ENCODE assay signal across 1 cellular context in the genomic region with DNA sequence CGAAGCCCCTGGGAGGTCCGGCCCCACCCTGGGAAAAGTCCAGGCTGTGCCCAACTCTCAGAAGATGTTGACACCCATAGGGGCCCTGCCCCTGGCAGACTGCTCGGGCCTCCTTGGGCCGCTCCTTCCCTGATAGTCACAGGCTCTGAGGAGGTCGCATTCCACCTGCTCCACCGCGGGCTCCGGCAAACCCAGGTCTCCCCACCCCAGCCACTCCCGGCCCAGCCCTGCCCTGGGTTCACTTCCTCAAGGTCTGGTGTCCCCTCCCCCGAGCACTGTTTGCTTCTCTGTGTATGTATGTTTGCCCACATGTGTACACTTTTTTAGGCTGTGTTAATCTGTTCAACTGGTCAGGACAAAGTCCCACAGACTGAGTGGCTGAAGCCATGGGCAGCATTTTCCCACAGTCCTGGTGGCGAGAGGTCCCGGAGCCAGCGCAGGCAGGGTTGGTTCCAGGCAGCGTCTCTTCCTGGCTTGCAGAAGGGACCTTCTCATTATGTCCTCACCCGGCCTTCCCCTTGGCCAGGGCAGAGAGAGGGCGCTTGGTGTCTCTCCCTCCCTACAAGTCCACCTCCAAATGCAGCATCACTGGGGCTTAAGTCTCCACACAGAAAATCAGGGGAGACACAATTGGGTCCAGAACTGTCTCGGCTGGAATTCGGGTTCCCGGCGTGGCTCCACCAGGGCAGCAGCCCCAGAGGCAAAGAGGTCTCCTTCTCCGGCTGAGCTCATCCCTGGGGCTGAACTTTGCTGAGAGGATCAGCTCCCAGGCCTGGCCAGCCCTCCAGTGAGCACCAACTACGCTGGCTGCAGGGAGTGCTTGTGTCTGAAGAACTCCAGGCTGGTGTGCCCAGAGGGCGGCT.
TF ChIP-seq lines count a peak whose summit lies in the region.

No MANE protein-coding gene starts in this region.

TF ChIP-seq in GM12878, 131 proteins besides CTCF, POLR2A, EP300 and RAD21:
- no peak for TF ChIP-seq MEF2A (IDR thresholded peaks at IDR 0.05; ENCODE audit: insufficient read depth, low read depth, low read length)
- no peak for TF ChIP-seq KAT2A (conservative IDR thresholded peaks at IDR 0.05; ENCODE audit: control insufficient read depth, low read depth, low read length)
- TF ChIP-seq, protein P1, sequence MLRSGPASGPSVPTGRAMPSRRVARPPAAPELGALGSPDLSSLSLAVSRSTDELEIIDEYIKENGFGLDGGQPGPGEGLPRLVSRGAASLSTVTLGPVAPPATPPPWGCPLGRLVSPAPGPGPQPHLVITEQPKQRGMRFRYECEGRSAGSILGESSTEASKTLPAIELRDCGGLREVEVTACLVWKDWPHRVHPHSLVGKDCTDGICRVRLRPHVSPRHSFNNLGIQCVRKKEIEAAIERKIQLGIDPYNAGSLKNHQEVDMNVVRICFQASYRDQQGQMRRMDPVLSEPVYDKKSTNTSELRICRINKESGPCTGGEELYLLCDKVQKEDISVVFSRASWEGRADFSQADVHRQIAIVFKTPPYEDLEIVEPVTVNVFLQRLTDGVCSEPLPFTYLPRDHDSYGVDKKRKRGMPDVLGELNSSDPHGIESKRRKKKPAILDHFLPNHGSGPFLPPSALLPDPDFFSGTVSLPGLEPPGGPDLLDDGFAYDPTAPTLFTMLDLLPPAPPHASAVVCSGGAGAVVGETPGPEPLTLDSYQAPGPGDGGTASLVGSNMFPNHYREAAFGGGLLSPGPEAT (IDR thresholded peaks at IDR 0.05; ENCODE audit: low read depth) = peak; percentile 33; the same call in 1 of the 2 replicates
- 0 out of 2 replicates have a peak, but pooled peaks have one; percentile 44 for TF ChIP-seq ZNF207 (IDR thresholded peaks at IDR 0.05; ENCODE audit: borderline replicate concordance)
- TF ChIP-seq POU2F2 (IDR thresholded peaks at IDR 0.05; ENCODE audit: borderline replicate concordance, low read depth, low read length) = no peak
- TF ChIP-seq, protein P2, sequence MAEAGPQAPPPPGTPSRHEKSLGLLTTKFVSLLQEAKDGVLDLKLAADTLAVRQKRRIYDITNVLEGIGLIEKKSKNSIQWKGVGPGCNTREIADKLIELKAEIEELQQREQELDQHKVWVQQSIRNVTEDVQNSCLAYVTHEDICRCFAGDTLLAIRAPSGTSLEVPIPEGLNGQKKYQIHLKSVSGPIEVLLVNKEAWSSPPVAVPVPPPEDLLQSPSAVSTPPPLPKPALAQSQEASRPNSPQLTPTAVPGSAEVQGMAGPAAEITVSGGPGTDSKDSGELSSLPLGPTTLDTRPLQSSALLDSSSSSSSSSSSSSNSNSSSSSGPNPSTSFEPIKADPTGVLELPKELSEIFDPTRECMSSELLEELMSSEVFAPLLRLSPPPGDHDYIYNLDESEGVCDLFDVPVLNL (IDR thresholded peaks at IDR 0.05; ENCODE audit: low read depth, low read length) = no peak
- 0 out of 2 replicates have a peak, but pooled peaks have one; percentile 38 for TF ChIP-seq RB1 (IDR thresholded peaks at IDR 0.05; ENCODE audit: borderline replicate concordance)
- TF ChIP-seq SMC3 (IDR thresholded peaks at IDR 0.05; ENCODE audit: borderline replicate concordance, low read length) = no peak
- 0 out of 2 replicates have a peak, but pooled peaks have one; percentile 16 for TF ChIP-seq DPF2 (IDR thresholded peaks at IDR 0.05)
- no peak for TF ChIP-seq NBN (IDR thresholded peaks at IDR 0.05)
- TF ChIP-seq JUNB (IDR thresholded peaks at IDR 0.05) = no peak
- TF ChIP-seq STAT1 (conservative IDR thresholded peaks at IDR 0.05) = 0 out of 2 replicates have a peak, but pooled peaks have one; percentile 68
- TF ChIP-seq CREM (IDR thresholded peaks at IDR 0.05; ENCODE audit: low read depth) = 0 out of 2 replicates have a peak, but pooled peaks have one; percentile 5
- TF ChIP-seq, protein P3, sequence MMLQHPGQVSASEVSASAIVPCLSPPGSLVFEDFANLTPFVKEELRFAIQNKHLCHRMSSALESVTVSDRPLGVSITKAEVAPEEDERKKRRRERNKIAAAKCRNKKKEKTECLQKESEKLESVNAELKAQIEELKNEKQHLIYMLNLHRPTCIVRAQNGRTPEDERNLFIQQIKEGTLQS (IDR thresholded peaks at IDR 0.05; ENCODE audit: borderline replicate concordance, extremely low read depth, low read depth, low read length) = no peak
- TF ChIP-seq SMAD1 (IDR thresholded peaks at IDR 0.05; ENCODE audit: low read depth, partially characterized antibody) = peak; percentile 51
- TF ChIP-seq, protein P4, sequence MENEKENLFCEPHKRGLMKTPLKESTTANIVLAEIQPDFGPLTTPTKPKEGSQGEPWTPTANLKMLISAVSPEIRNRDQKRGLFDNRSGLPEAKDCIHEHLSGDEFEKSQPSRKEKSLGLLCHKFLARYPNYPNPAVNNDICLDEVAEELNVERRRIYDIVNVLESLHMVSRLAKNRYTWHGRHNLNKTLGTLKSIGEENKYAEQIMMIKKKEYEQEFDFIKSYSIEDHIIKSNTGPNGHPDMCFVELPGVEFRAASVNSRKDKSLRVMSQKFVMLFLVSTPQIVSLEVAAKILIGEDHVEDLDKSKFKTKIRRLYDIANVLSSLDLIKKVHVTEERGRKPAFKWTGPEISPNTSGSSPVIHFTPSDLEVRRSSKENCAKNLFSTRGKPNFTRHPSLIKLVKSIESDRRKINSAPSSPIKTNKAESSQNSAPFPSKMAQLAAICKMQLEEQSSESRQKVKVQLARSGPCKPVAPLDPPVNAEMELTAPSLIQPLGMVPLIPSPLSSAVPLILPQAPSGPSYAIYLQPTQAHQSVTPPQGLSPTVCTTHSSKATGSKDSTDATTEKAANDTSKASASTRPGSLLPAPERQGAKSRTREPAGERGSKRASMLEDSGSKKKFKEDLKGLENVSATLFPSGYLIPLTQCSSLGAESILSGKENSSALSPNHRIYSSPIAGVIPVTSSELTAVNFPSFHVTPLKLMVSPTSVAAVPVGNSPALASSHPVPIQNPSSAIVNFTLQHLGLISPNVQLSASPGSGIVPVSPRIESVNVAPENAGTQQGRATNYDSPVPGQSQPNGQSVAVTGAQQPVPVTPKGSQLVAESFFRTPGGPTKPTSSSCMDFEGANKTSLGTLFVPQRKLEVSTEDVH (IDR thresholded peaks at IDR 0.05; ENCODE audit: low read depth, partially characterized antibody) = no peak
- TF ChIP-seq SPI1 (IDR thresholded peaks at IDR 0.05; ENCODE audit: borderline replicate concordance, insufficient read depth, low read depth, low read length) = peak; percentile 66; the same call in 1 of the 2 replicates
- peak; percentile 66; the same call in 1 of the 2 replicates for TF ChIP-seq POLR2AphosphoS5 (IDR thresholded peaks at IDR 0.05; ENCODE audit: low read length)
- no peak for TF ChIP-seq JUND (IDR thresholded peaks at IDR 0.05; ENCODE audit: low read depth, low read length)
- TF ChIP-seq HDGF (IDR thresholded peaks at IDR 0.05) = 0 out of 2 replicates have a peak, but pooled peaks have one; percentile 39
- TF ChIP-seq, protein P5, sequence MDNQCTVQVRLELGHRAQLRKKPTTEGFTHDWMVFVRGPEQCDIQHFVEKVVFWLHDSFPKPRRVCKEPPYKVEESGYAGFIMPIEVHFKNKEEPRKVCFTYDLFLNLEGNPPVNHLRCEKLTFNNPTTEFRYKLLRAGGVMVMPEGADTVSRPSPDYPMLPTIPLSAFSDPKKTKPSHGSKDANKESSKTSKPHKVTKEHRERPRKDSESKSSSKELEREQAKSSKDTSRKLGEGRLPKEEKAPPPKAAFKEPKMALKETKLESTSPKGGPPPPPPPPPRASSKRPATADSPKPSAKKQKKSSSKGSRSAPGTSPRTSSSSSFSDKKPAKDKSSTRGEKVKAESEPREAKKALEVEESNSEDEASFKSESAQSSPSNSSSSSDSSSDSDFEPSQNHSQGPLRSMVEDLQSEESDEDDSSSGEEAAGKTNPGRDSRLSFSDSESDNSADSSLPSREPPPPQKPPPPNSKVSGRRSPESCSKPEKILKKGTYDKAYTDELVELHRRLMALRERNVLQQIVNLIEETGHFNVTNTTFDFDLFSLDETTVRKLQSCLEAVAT (IDR thresholded peaks at IDR 0.05) = peak; percentile 21; the same call in 1 of the 2 replicates
- TF ChIP-seq ASH2L (IDR thresholded peaks at IDR 0.05; ENCODE audit: borderline replicate concordance, low read depth) = no peak
- TF ChIP-seq ETV6 (conservative IDR thresholded peaks at IDR 0.05 in 1 of 2, IDR thresholded peaks at IDR 0.05 in 1 of 2; ENCODE audit: borderline replicate concordance in 1 of 2, low read depth in 1 of 2) = no peak
- no peak for TF ChIP-seq NRF1 (conservative IDR thresholded peaks at IDR 0.05; ENCODE audit: low read depth, low read length)
- no peak for TF ChIP-seq IKZF2 (IDR thresholded peaks at IDR 0.05)
- TF ChIP-seq, protein P6, sequence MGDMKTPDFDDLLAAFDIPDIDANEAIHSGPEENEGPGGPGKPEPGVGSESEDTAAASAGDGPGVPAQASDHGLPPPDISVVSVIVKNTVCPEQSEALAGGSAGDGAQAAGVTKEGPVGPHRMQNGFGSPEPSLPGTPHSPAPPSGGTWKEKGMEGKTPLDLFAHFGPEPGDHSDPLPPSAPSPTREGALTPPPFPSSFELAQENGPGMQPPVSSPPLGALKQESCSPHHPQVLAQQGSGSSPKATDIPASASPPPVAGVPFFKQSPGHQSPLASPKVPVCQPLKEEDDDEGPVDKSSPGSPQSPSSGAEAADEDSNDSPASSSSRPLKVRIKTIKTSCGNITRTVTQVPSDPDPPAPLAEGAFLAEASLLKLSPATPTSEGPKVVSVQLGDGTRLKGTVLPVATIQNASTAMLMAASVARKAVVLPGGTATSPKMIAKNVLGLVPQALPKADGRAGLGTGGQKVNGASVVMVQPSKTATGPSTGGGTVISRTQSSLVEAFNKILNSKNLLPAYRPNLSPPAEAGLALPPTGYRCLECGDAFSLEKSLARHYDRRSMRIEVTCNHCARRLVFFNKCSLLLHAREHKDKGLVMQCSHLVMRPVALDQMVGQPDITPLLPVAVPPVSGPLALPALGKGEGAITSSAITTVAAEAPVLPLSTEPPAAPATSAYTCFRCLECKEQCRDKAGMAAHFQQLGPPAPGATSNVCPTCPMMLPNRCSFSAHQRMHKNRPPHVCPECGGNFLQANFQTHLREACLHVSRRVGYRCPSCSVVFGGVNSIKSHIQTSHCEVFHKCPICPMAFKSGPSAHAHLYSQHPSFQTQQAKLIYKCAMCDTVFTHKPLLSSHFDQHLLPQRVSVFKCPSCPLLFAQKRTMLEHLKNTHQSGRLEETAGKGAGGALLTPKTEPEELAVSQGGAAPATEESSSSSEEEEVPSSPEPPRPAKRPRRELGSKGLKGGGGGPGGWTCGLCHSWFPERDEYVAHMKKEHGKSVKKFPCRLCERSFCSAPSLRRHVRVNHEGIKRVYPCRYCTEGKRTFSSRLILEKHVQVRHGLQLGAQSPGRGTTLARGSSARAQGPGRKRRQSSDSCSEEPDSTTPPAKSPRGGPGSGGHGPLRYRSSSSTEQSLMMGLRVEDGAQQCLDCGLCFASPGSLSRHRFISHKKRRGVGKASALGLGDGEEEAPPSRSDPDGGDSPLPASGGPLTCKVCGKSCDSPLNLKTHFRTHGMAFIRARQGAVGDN (IDR thresholded peaks at IDR 0.05) = peak; percentile 14; the same call in 1 of the 2 replicates
- no peak for TF ChIP-seq BACH1 (IDR thresholded peaks at IDR 0.05; ENCODE audit: borderline replicate concordance)
- no peak for TF ChIP-seq ZNF274 (IDR thresholded peaks at IDR 0.05; ENCODE audit: insufficient read depth, insufficient read length)
- TF ChIP-seq GATAD2B (conservative IDR thresholded peaks at IDR 0.05; ENCODE audit: low read depth) = 0 out of 2 replicates have a peak, but pooled peaks have one; percentile 25
- TF ChIP-seq TAF1 (IDR thresholded peaks at IDR 0.05; ENCODE audit: borderline replicate concordance, low read depth, low read length) = no peak
